Comparison of ENCODE assay signal across 4 cellular contexts in the genomic region with DNA sequence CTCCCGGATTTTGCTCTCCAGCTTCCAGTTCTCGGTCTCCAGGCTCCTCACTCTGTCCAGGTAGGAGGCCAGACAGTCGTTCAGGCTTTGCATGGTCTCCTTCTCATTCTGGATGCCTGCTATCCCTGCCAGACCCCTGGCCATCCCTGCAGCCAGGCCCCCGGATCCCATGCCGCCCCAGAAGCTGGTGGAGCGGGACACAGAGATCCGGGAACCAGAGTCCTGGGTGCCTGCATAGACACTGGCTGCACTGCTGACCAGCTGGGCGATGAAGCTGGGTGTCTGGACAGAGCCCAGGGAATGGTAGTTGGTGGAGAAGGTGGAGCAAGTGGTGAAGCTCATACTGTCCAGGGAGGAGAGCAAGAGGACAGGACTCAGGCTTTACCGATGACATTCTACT. TPM values are rescaled to one million over a fixed set of nuclear protein-coding genes. Genes with fewer than 3 reads are reported as not detected.
"Had no signal": no experiment of that assay in that cellular context is flagged by ENCODE, and none has a peak within 500 bp of the region (broad histone marks: within the 10 kb centered on the region; RNA-seq: fewer than 3 reads in every experiment).

No MANE protein-coding gene starts in this region.

- ATAC-seq: GM12878 had no signal

- DNase-seq: GDM1, GF-D8 had no signal

- H3K4me3 ChIP-seq: GM12878 had no signal

RNA-seq across cellular contexts. Expression of gene CALHM6, which starts 2.9 kb away (rescaled TPM):
- total RNA-seq: G401 had no signal

RNA-seq across cellular contexts. Expression of gene CALHM5, which starts 53.2 kb away (rescaled TPM):
- total RNA-seq: GM12878 had no signal
